Comparison of ENCODE assay signal across 9 cellular contexts in genomic region chr10:22319559-22320558, GRCh38. TPM values are rescaled to one million over a fixed set of nuclear protein-coding genes. Genes with fewer than 3 reads are reported as not detected.
DNase-seq lines count a peak whose midpoint lies in the region; ATAC-seq and TF ChIP-seq lines count a peak whose summit lies in the region.
"Had no signal": no experiment of that assay in that cellular context is flagged by ENCODE, and none has a peak within 500 bp of the region (broad histone marks: within the 10 kb centered on the region; RNA-seq: fewer than 3 reads in every experiment).

No MANE protein-coding gene starts in this region.

- peak; percentile 43 for DNase-seq in Caki2 (ENCODE audit: low read depth)
- peak; percentile 48 for DNase-seq in Karpas-422
- DNase-seq in cardiac fibroblast (ENCODE audit: low read depth in 2 of 2), result peak in 1 of 2 donors; percentile 21
- no peak for DNase-seq in omental fat pad (ENCODE audit: low spot score)
- no peak for DNase-seq in NCI-H226

- H3K27ac ChIP-seq in Karpas-422 (ENCODE audit: low read length) (no peak overlapping the region), muscle layer of duodenum (ENCODE audit: low read length) (peak overlapping the region; percentile 77)

- H3K4me1 ChIP-seq in Karpas-422 (ENCODE audit: low read length), result peaks cover 61% of the 10 kb centered on the region
- H3K4me1 ChIP-seq in muscle layer of duodenum (ENCODE audit: control insufficient read depth in 1 of 2, insufficient read depth in 2 of 2, low read length in 2 of 2), result peaks cover 30 to 62% of the 10 kb centered on the region in 2 donors

- H3K36me3 ChIP-seq in Karpas-422 (ENCODE audit: insufficient read depth, low read length) (no peaks in the 10 kb centered on the region), muscle layer of duodenum (ENCODE audit: control insufficient read depth in 1 of 2, insufficient read depth in 2 of 2, low read length in 2 of 2) (no peaks in the 10 kb centered on the region)

- H2AFZ ChIP-seq in Karpas-422 (ENCODE audit: low read length), result no peak overlapping the region

- H3K9me3 ChIP-seq in Karpas-422 (ENCODE audit: low read length) (no peaks in the 10 kb centered on the region), muscle layer of duodenum (ENCODE audit: control insufficient read depth in 1 of 2, low read length in 2 of 2) (no peaks in the 10 kb centered on the region)

- H4K20me1 ChIP-seq in Karpas-422 (ENCODE audit: insufficient read depth, low read depth, low read length), result peaks cover 19% of the 10 kb centered on the region

- TF ChIP-seq CTCF in cardiac fibroblast (IDR thresholded peaks at IDR 0.05; ENCODE audit: low read depth, low read length), result no peak
- TF ChIP-seq CTCF in omental fat pad (IDR thresholded peaks at IDR 0.05), result no peak

- no peak for ATAC-seq in GM21423 (IDR thresholded peaks at IDR 0.05; ENCODE audit: unreplicated experiment)
- ATAC-seq in omental fat pad (ENCODE audit: low FRiP score), result no peak
- ATAC-seq in HG02938 (IDR thresholded peaks at IDR 0.05; ENCODE audit: unreplicated experiment), result no peak

- H3K79me2 ChIP-seq in Karpas-422 (ENCODE audit: low read length), result no peaks in the 10 kb centered on the region

- H3K4me3 ChIP-seq in Karpas-422 (ENCODE audit: low read length) (peak overlapping the region; percentile 55), cardiac fibroblast (replicated peaks in 1 of 2; ENCODE audit: low read depth in 2 of 2, low read length in 2 of 2) (peak overlapping the region; percentile 43 to 71), muscle layer of duodenum (ENCODE audit: low read depth in 1 of 2, low read length in 2 of 2) (peak overlapping the region; percentile 46 to 55)

- peaks cover 4% of the 10 kb centered on the region; the same call in 1 of the 2 replicates for H3K27me3 ChIP-seq in Karpas-422 (ENCODE audit: low read length)
- H3K27me3 ChIP-seq in muscle layer of duodenum (ENCODE audit: low read depth, low read length), result peaks cover 10% of the 10 kb centered on the region

- H3K4me2 ChIP-seq in Karpas-422 (ENCODE audit: low read depth, low read length, poor library complexity, severe bottlenecking), result peak overlapping the region; percentile 66

- H3K9ac ChIP-seq in Karpas-422 (ENCODE audit: low read length), result peak overlapping the region; percentile 44; the same call in 1 of the 2 replicates

- no peaks in the 10 kb centered on the region for H3K9me2 ChIP-seq in Karpas-422 (replicated peaks; ENCODE audit: insufficient read depth, low read length)

- in situ Hi-C loops in Caki2 (cut with HindIII; ENCODE audit: low pct_unique_long_range_greater_than_20kb, low sequenced_read_pairs), result no loop called here

RNA-seq across cellular contexts. Expression of gene BMI1, which starts 1.0 kb away (rescaled TPM):
- 31.9 and 58.8 TPM in 2 replicates for total RNA-seq in Caki2 (2014; rRNA removed; shearing (Covaris generic); ENCODE audit: low replicate concordance)
- 13.8 and 30.4 TPM in 2 replicates for total RNA-seq in Karpas-422 (2014; rRNA removed; shearing (Covaris generic); ENCODE audit: low replicate concordance)
- 10 to 100 TPM; 55.4 to 76.1 (median 62.6) TPM for total RNA-seq in omental fat pad

RNA-seq across cellular contexts. Expression of gene COMMD3, which starts 3.7 kb away (rescaled TPM):
- total RNA-seq in Caki2 (2014; rRNA removed; shearing (Covaris generic); ENCODE audit: low replicate concordance), result 70.6 and 91.7 TPM in 2 replicates
- total RNA-seq in Karpas-422 (2014; rRNA removed; shearing (Covaris generic); ENCODE audit: low replicate concordance), result 10.8 and 37.5 TPM in 2 replicates
- 10 to 100 TPM; 17.8 to 31.9 (median 26.7) TPM for total RNA-seq in omental fat pad

RNA-seq across cellular contexts. Expression of gene SPAG6, which starts 25.4 kb away (rescaled TPM):
- total RNA-seq in Caki2 (2014; rRNA removed; shearing (Covaris generic); ENCODE audit: low replicate concordance), result not detected in 2 replicates
- total RNA-seq in Karpas-422 (2014; rRNA removed; shearing (Covaris generic); ENCODE audit: low replicate concordance), result not detected in 2 replicates
- not detected for total RNA-seq in omental fat pad
- total RNA-seq: RPMI7951 had no signal

Comparison
In these comparisons a context has a peak if more than half of its experiments do, and no peak if none do; other contexts are left out.
1. DNase-seq: peak in Caki2 (single experiment) and Karpas-422 (single experiment); none in omental fat pad (single experiment) and NCI-H226 (single experiment).
2. Peak in every context shown above with its lines, with median percentiles within 50 percentile points of each other: H3K4me3 ChIP-seq.